1 cellular context compared by ENCODE assay signal in genomic region chr6:841569-841968, GRCh38.
TF ChIP-seq lines count a peak whose summit lies in the region.

No MANE protein-coding gene starts in this region.

TF ChIP-seq in K562, 482 proteins besides CTCF, POLR2A, EP300 and RAD21 (continued from another document and continues in another):
- TF ChIP-seq ZNF277 (CRISPR knock-in tag; IDR thresholded peaks at IDR 0.05; ENCODE audit: borderline replicate concordance) (no peak), ZFP36 (IDR thresholded peaks at IDR 0.05; ENCODE audit: low read depth, low read length, partially characterized antibody) (peak; percentile 27), PTRF (tag; IDR thresholded peaks at IDR 0.05) (no peak), ZNF253 (CRISPR knock-in tag; conservative IDR thresholded peaks at IDR 0.05) (no peak), SMARCB1 (IDR thresholded peaks at IDR 0.05; ENCODE audit: insufficient read length, low read depth) (no peak), SRF (CRISPR knock-in tag; IDR thresholded peaks at IDR 0.05) (peak; percentile 97 to 99), TRIM24 (IDR thresholded peaks at IDR 0.05) (no peak), SAP30 (IDR thresholded peaks at IDR 0.05; ENCODE audit: borderline replicate concordance, insufficient read depth, low read depth, low read length, poor library complexity, severe bottlenecking) (no peak), BCOR (IDR thresholded peaks at IDR 0.05) (no peak), HDAC3 (IDR thresholded peaks at IDR 0.05; ENCODE audit: borderline replicate concordance, partially characterized antibody) (no peak), MYBL2 (IDR thresholded peaks at IDR 0.05; ENCODE audit: low read depth) (no peak), MYBL2 (CRISPR knock-in tag; IDR thresholded peaks at IDR 0.05; ENCODE audit: borderline replicate concordance) (no peak), ZNF384 (IDR thresholded peaks at IDR 0.05; ENCODE audit: low read depth, low read length) (peak; percentile 65; the same call in 1 of the 2 replicates), PML (IDR thresholded peaks at IDR 0.05; ENCODE audit: low read length) (no peak), ZSCAN32 (CRISPR knock-in tag; IDR thresholded peaks at IDR 0.05) (no peak), HNRNPL (IDR thresholded peaks at IDR 0.05; ENCODE audit: low read depth, low read length) (no peak), RFX1 (IDR thresholded peaks at IDR 0.05) (peak; percentile 88), CCNT2 (IDR thresholded peaks at IDR 0.05; ENCODE audit: borderline replicate concordance, extremely low read depth, insufficient read length, low read depth, low read length) (no peak), KDM5B (IDR thresholded peaks at IDR 0.05; ENCODE audit: insufficient replicate concordance, low read depth, low read length) (no peak), ESRRB (CRISPR knock-in tag; IDR thresholded peaks at IDR 0.05; ENCODE audit: borderline replicate concordance) (no peak)
- TF ChIP-seq, protein P1, sequence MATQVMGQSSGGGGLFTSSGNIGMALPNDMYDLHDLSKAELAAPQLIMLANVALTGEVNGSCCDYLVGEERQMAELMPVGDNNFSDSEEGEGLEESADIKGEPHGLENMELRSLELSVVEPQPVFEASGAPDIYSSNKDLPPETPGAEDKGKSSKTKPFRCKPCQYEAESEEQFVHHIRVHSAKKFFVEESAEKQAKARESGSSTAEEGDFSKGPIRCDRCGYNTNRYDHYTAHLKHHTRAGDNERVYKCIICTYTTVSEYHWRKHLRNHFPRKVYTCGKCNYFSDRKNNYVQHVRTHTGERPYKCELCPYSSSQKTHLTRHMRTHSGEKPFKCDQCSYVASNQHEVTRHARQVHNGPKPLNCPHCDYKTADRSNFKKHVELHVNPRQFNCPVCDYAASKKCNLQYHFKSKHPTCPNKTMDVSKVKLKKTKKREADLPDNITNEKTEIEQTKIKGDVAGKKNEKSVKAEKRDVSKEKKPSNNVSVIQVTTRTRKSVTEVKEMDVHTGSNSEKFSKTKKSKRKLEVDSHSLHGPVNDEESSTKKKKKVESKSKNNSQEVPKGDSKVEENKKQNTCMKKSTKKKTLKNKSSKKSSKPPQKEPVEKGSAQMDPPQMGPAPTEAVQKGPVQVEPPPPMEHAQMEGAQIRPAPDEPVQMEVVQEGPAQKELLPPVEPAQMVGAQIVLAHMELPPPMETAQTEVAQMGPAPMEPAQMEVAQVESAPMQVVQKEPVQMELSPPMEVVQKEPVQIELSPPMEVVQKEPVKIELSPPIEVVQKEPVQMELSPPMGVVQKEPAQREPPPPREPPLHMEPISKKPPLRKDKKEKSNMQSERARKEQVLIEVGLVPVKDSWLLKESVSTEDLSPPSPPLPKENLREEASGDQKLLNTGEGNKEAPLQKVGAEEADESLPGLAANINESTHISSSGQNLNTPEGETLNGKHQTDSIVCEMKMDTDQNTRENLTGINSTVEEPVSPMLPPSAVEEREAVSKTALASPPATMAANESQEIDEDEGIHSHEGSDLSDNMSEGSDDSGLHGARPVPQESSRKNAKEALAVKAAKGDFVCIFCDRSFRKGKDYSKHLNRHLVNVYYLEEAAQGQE (CRISPR knock-in tag; IDR thresholded peaks at IDR 0.05; ENCODE audit: low read depth), result no peak
- TF ChIP-seq, protein P2, sequence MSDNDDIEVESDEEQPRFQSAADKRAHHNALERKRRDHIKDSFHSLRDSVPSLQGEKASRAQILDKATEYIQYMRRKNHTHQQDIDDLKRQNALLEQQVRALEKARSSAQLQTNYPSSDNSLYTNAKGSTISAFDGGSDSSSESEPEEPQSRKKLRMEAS (CRISPR knock-in tag; IDR thresholded peaks at IDR 0.05), result no peak
- TF ChIP-seq, protein P3, sequence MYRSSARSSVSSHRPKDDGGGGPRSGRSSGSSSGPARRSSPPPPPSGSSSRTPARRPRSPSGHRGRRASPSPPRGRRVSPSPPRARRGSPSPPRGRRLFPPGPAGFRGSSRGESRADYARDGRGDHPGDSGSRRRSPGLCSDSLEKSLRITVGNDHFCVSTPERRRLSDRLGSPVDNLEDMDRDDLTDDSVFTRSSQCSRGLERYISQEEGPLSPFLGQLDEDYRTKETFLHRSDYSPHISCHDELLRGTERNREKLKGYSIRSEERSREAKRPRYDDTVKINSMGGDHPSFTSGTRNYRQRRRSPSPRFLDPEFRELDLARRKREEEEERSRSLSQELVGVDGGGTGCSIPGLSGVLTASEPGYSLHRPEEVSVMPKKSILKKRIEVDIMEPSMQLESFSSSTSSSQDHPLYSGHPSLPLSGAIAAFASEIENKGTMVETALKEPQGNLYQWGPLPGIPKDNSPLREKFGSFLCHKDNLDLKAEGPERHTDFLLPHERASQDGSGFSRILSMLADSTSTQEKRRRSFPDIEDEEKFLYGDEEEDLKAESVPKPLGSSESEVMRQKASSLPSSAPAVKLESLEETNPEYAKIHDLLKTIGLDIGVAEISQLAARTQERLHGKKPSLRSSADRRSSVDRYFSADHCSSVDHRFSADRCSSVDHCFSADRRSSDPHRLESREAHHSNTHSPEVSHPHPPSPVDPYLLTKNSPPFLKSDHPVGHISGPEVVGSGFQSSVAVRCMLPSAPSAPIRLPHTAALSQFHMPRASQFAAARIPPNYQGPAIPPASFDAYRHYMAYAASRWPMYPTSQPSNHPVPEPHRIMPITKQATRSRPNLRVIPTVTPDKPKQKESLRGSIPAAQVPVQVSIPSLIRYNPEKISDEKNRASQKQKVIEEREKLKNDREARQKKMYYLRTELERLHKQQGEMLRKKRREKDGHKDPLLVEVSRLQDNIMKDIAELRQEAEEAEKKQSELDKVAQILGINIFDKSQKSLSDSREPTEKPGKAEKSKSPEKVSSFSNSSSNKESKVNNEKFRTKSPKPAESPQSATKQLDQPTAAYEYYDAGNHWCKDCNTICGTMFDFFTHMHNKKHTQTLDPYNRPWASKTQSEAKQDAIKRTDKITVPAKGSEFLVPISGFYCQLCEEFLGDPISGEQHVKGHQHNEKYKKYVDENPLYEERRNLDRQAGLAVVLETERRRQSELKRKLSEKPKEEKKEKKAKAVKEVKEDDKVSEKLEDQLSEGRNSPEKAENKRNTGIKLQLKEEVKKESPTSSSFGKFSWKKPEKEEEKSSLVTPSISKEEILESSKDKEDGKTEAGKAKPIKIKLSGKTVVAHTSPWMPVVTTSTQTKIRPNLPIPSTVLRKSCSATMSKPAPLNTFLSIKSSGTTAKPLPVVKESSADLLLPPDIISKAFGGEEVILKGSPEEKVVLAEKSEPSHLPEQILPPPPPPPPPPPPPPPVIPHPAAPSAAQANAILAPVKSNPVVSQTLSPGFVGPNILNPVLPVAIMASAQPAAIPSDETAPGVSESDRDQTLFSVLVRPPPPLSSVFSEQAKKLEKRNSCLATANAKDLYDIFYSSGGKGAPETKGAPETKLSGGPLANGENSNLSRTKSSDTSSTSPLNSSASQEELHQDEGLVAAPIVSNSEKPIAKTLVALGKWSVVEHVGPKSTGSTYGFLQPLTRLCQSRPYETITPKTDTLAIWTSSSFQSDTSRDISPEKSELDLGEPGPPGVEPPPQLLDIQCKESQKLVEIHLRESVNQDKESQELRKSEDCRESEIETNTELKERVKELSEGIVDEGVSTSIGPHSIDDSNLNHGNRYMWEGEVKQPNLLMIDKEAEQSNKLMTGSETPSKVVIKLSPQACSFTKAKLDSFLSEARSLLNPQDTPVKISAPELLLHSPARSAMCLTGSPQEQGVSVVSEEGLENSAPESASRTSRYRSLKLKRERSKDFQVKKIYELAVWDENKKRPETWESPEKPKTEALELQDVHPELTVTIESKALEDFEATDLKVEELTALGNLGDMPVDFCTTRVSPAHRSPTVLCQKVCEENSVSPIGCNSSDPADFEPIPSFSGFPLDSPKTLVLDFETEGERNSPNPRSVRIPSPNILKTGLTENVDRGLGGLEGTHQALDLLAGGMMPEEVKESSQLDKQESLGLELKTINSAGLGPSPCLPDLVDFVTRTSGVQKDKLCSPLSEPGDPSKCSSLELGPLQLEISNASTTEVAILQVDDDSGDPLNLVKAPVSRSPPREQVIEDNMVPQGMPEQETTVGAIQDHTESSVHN (IDR thresholded peaks at IDR 0.05; ENCODE audit: borderline replicate concordance in 1 of 2, low read depth in 1 of 2), result no peak
- TF ChIP-seq, protein P4, sequence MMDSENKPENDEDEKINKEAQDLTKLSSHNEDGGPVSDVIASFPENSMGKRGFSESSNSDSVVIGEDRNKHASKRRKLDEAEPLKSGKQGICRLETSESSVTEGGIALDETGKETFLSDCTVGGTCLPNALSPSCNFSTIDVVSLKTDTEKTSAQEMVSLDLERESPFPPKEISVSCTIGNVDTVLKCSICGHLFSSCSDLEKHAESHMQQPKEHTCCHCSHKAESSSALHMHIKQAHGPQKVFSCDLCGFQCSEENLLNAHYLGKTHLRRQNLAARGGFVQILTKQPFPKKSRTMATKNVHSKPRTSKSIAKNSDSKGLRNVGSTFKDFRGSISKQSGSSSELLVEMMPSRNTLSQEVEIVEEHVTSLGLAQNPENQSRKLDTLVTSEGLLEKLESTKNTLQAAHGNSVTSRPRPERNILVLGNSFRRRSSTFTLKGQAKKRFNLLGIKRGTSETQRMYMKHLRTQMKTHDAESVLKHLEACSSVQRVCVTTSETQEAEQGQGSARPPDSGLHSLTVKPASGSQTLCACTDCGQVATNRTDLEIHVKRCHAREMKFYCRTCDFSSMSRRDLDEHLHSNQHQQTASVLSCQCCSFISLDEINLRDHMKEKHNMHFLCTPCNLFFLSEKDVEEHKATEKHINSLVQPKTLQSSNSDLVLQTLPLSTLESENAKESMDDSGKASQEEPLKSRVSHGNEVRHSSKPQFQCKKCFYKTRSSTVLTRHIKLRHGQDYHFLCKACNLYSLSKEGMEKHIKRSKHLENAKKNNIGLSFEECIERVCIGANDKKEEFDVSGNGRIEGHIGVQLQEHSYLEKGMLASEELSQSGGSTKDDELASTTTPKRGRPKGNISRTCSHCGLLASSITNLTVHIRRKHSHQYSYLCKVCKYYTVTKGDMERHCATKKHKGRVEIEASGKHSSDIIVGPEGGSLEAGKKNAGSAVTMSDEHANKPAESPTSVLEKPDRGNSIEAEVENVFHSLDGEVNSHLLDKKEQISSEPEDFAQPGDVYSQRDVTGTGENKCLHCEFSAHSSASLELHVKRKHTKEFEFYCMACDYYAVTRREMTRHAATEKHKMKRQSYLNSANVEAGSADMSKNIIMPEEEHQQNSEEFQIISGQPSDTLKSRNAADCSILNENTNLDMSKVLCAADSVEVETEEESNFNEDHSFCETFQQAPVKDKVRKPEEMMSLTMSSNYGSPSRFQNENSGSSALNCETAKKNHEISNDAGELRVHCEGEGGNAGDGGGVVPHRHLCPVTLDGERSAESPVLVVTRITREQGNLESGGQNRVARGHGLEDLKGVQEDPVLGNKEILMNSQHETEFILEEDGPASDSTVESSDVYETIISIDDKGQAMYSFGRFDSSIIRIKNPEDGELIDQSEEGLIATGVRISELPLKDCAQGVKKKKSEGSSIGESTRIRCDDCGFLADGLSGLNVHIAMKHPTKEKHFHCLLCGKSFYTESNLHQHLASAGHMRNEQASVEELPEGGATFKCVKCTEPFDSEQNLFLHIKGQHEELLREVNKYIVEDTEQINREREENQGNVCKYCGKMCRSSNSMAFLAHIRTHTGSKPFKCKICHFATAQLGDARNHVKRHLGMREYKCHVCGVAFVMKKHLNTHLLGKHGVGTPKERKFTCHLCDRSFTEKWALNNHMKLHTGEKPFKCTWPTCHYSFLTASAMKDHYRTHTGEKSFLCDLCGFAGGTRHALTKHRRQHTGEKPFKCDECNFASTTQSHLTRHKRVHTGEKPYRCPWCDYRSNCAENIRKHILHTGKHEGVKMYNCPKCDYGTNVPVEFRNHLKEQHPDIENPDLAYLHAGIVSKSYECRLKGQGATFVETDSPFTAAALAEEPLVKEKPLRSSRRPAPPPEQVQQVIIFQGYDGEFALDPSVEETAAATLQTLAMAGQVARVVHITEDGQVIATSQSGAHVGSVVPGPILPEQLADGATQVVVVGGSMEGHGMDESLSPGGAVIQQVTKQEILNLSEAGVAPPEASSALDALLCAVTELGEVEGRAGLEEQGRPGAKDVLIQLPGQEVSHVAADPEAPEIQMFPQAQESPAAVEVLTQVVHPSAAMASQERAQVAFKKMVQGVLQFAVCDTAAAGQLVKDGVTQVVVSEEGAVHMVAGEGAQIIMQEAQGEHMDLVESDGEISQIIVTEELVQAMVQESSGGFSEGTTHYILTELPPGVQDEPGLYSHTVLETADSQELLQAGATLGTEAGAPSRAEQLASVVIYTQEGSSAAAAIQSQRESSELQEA (IDR thresholded peaks at IDR 0.05; ENCODE audit: low read depth), result no peak
- TF ChIP-seq, protein P5, sequence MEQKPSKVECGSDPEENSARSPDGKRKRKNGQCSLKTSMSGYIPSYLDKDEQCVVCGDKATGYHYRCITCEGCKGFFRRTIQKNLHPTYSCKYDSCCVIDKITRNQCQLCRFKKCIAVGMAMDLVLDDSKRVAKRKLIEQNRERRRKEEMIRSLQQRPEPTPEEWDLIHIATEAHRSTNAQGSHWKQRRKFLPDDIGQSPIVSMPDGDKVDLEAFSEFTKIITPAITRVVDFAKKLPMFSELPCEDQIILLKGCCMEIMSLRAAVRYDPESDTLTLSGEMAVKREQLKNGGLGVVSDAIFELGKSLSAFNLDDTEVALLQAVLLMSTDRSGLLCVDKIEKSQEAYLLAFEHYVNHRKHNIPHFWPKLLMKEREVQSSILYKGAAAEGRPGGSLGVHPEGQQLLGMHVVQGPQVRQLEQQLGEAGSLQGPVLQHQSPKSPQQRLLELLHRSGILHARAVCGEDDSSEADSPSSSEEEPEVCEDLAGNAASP (IDR thresholded peaks at IDR 0.05), result no peak
- TF ChIP-seq, protein P6, sequence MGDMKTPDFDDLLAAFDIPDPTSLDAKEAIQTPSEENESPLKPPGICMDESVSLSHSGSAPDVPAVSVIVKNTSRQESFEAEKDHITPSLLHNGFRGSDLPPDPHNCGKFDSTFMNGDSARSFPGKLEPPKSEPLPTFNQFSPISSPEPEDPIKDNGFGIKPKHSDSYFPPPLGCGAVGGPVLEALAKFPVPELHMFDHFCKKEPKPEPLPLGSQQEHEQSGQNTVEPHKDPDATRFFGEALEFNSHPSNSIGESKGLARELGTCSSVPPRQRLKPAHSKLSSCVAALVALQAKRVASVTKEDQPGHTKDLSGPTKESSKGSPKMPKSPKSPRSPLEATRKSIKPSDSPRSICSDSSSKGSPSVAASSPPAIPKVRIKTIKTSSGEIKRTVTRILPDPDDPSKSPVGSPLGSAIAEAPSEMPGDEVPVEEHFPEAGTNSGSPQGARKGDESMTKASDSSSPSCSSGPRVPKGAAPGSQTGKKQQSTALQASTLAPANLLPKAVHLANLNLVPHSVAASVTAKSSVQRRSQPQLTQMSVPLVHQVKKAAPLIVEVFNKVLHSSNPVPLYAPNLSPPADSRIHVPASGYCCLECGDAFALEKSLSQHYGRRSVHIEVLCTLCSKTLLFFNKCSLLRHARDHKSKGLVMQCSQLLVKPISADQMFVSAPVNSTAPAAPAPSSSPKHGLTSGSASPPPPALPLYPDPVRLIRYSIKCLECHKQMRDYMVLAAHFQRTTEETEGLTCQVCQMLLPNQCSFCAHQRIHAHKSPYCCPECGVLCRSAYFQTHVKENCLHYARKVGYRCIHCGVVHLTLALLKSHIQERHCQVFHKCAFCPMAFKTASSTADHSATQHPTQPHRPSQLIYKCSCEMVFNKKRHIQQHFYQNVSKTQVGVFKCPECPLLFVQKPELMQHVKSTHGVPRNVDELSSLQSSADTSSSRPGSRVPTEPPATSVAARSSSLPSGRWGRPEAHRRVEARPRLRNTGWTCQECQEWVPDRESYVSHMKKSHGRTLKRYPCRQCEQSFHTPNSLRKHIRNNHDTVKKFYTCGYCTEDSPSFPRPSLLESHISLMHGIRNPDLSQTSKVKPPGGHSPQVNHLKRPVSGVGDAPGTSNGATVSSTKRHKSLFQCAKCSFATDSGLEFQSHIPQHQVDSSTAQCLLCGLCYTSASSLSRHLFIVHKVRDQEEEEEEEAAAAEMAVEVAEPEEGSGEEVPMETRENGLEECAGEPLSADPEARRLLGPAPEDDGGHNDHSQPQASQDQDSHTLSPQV (IDR thresholded peaks at IDR 0.05), result no peak
